In the genomic region with DNA sequence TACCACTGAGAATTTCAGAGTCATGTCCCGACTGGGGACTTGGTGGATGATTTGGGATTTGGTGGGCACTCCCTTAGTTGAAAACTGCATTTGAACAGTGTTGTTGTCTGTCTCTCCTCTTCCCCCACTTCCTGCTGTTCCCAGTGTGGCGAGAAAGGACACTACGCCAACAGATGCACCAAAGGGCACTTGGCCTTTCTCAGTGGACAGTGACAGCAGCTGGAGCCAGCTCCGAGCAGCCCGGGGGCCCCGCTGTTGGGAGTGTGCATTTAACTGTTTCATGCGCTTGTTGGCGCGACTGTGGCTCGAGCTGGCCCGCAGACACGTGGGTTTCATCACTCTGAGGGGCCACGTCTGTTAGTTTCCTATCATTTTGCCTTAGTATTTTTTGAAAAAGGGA, we compare ENCODE assay signal across 18 cellular contexts. TPM values are rescaled to one million over a fixed set of nuclear protein-coding genes. Genes with fewer than 3 reads are reported as not detected.
DNase-seq lines count a peak whose midpoint lies in the region; ATAC-seq and TF ChIP-seq lines count a peak whose summit lies in the region.
"Had no signal": no experiment of that assay in that cellular context is flagged by ENCODE, and none has a peak within 500 bp of the region (broad histone marks: within the 10 kb centered on the region; RNA-seq: fewer than 3 reads in every experiment).

No MANE protein-coding gene starts in this region.

- TF ChIP-seq POLR2A in GM19193 (IDR thresholded peaks at IDR 0.05; ENCODE audit: extremely low read depth, insufficient read depth, insufficient read length) (peak; percentile 9), esophagus muscularis mucosa (IDR thresholded peaks at IDR 0.05; ENCODE audit: low read depth) (no peak)

- no peak for TF ChIP-seq EP300 in esophagus muscularis mucosa (IDR thresholded peaks at IDR 0.05)

- no peaks in the 10 kb centered on the region for H3K9me3 Mint-ChIP-seq in activated T-cell treated with anti-CD3 and anti-CD28 coated beads, Interleukin-2, amount 50 U/mL, for 24 hours
- H3K9me3 Mint-ChIP-seq in stimulated activated naive B cell treated with anti-CD40 and anti-IgM and Interleukin-4, amounts not matched to agents 10 μg/mL and 1 μg/mL and 100 μg/mL, for 72 hours = no peaks in the 10 kb centered on the region
- no peaks in the 10 kb centered on the region for H3K9me3 Mint-ChIP-seq in activated naive CD8-positive, alpha-beta T cell treated with anti-CD3 and anti-CD28 coated beads, Interleukin-2, amount 50 U/mL, for 24 hours
- H3K9me3 Mint-ChIP-seq: CD8-positive, alpha-beta T cell had no signal

- peaks cover 53 to 97% (median 93%) of the 10 kb centered on the region in 4 donors for H3K36me3 ChIP-seq in esophagus muscularis mucosa

- no peak overlapping the region for H3K4me3 ChIP-seq in esophagus muscularis mucosa
- H3K4me3 ChIP-seq: SK-N-MC had no signal

- H3K4me3 Mint-ChIP-seq in activated T-cell treated with anti-CD3 and anti-CD28 coated beads, Interleukin-2, amount 50 U/mL, for 24 hours = no peak overlapping the region
- H3K4me3 Mint-ChIP-seq in stimulated activated naive B cell treated with anti-CD40 and anti-IgM and Interleukin-4, amounts not matched to agents 10 μg/mL and 1 μg/mL and 100 μg/mL, for 72 hours = no peak overlapping the region
- H3K4me3 Mint-ChIP-seq in activated naive CD8-positive, alpha-beta T cell treated with anti-CD3 and anti-CD28 coated beads, Interleukin-2, amount 50 U/mL, for 24 hours = no peak overlapping the region
- H3K4me3 Mint-ChIP-seq: CD8-positive, alpha-beta T cell had no signal

- DNase-seq in activated T-cell treated with anti-CD3 and anti-CD28 coated beads, Interleukin-2, amount 50 U/mL, for 24 hours = no peak
- no peak for DNase-seq in activated T-cell treated with anti-CD3 and anti-CD28 coated beads, Interleukin-2, amount 50 U/mL, for 1 hour
- DNase-seq in left lobe of liver (ENCODE audit: low spot score) (no peak), esophagus muscularis mucosa (ENCODE audit: extremely low spot score) (no peak)
- no peak for DNase-seq in stimulated activated naive B cell treated with anti-CD40 and anti-IgM and Interleukin-4, amounts not matched to agents 10 μg/mL and 1 μg/mL and 100 μg/mL, for 72 hours
- DNase-seq in activated naive CD8-positive, alpha-beta T cell treated with anti-CD3 and anti-CD28 coated beads, Interleukin-2, amount 50 U/mL, for 24 hours = no peak
- DNase-seq in stimulated activated CD4-positive, alpha-beta T cell treated with anti-CD3 and anti-CD28 coated beads, Interleukin-1b, Interleukin-23, amount 100 ng/mL, for 48 hours = no peak
- DNase-seq: CD8-positive, alpha-beta T cell; KBM-7; NCI-H1048; NCI-H1694; NCI-H2107; NCI-H345; NCI-H748 treated with DMSO at 0.1 percent for 48 hours; PC-3 had no signal

- peaks cover 24% of the 10 kb centered on the region for H3K4me1 Mint-ChIP-seq in activated T-cell treated with anti-CD3 and anti-CD28 coated beads, Interleukin-2, amount 50 U/mL, for 24 hours (ENCODE audit: low read depth)
- H3K4me1 Mint-ChIP-seq in stimulated activated naive B cell treated with anti-CD40 and anti-IgM and Interleukin-4, amounts not matched to agents 10 μg/mL and 1 μg/mL and 100 μg/mL, for 72 hours = peaks cover 16 to 27% of the 10 kb centered on the region in 2 donors
- H3K4me1 Mint-ChIP-seq in activated naive CD8-positive, alpha-beta T cell treated with anti-CD3 and anti-CD28 coated beads, Interleukin-2, amount 50 U/mL, for 24 hours = peaks cover 17% of the 10 kb centered on the region

- H3K27me3 Mint-ChIP-seq in activated T-cell treated with anti-CD3 and anti-CD28 coated beads, Interleukin-2, amount 50 U/mL, for 24 hours = no peaks in the 10 kb centered on the region
- no peaks in the 10 kb centered on the region for H3K27me3 Mint-ChIP-seq in stimulated activated naive B cell treated with anti-CD40 and anti-IgM and Interleukin-4, amounts not matched to agents 10 μg/mL and 1 μg/mL and 100 μg/mL, for 72 hours
- H3K27me3 Mint-ChIP-seq in activated naive CD8-positive, alpha-beta T cell treated with anti-CD3 and anti-CD28 coated beads, Interleukin-2, amount 50 U/mL, for 24 hours = no peaks in the 10 kb centered on the region

- H3K36me3 Mint-ChIP-seq in activated T-cell treated with anti-CD3 and anti-CD28 coated beads, Interleukin-2, amount 50 U/mL, for 24 hours (ENCODE audit: low read depth) = peaks cover 99% of the 10 kb centered on the region
- peaks cover 46 to 48% of the 10 kb centered on the region in 2 donors for H3K36me3 Mint-ChIP-seq in stimulated activated naive B cell treated with anti-CD40 and anti-IgM and Interleukin-4, amounts not matched to agents 10 μg/mL and 1 μg/mL and 100 μg/mL, for 72 hours
- H3K36me3 Mint-ChIP-seq in activated naive CD8-positive, alpha-beta T cell treated with anti-CD3 and anti-CD28 coated beads, Interleukin-2, amount 50 U/mL, for 24 hours (ENCODE audit: low read depth) = peaks cover 41% of the 10 kb centered on the region

- ATAC-seq in left lobe of liver = peak; percentile 38
- ATAC-seq in stimulated activated naive B cell treated with anti-CD40 and anti-IgM and Interleukin-4, amounts not matched to agents 10 μg/mL and 1 μg/mL and 100 μg/mL, for 72 hours (replicated peaks) = no peak
- no peak for ATAC-seq in activated naive CD8-positive, alpha-beta T cell treated with anti-CD3 and anti-CD28 coated beads, Interleukin-2, amount 50 U/mL, for 24 hours
- ATAC-seq: CD8-positive, alpha-beta T cell; PC-3 had no signal

- no peak for TF ChIP-seq CTCF in esophagus muscularis mucosa (IDR thresholded peaks at IDR 0.05)

- H3K27ac Mint-ChIP-seq in activated T-cell treated with anti-CD3 and anti-CD28 coated beads, Interleukin-2, amount 50 U/mL, for 24 hours = peak overlapping the region; percentile 74
- peak overlapping the region; percentile 69 for H3K27ac Mint-ChIP-seq in stimulated activated naive B cell treated with anti-CD40 and anti-IgM and Interleukin-4, amounts not matched to agents 10 μg/mL and 1 μg/mL and 100 μg/mL, for 72 hours
- H3K27ac Mint-ChIP-seq in activated naive CD8-positive, alpha-beta T cell treated with anti-CD3 and anti-CD28 coated beads, Interleukin-2, amount 50 U/mL, for 24 hours = no peak overlapping the region
- H3K27ac Mint-ChIP-seq: CD8-positive, alpha-beta T cell had no signal

- intact Hi-C loops in esophagus muscularis mucosa (cut with DNase I) = no loop called here

- H3K4me1 ChIP-seq in esophagus muscularis mucosa = peaks cover 17 to 27% (median 23%) of the 10 kb centered on the region in 4 donors

- no peak overlapping the region for H3K27ac ChIP-seq in esophagus muscularis mucosa (replicated peaks in 1 of 4)
- H3K27ac ChIP-seq: HL-60, SK-N-MC had no signal

- no peaks in the 10 kb centered on the region for H3K9me3 ChIP-seq in esophagus muscularis mucosa

- WGBS in esophagus muscularis mucosa = 61% methylated on average over 13 of the region's 13 CpGs

- H3K27me3 ChIP-seq in esophagus muscularis mucosa = no peaks in the 10 kb centered on the region

RNA-seq across cellular contexts. Expression of gene ATP5MF, which starts 9.7 kb away (rescaled TPM):
- total RNA-seq in left lobe of liver (130 TPM), esophagus muscularis mucosa (100 to 1,000 TPM; 487 to 697 (median 507) TPM)

RNA-seq across cellular contexts. Expression of gene ZNF789, which starts 16.4 kb away (rescaled TPM):
- total RNA-seq in left lobe of liver (5.2 TPM), esophagus muscularis mucosa (1 to 10 TPM; 2.5 to 6.2 (median 3.0) TPM)

RNA-seq across cellular contexts. Expression of gene CPSF4, which starts 17.5 kb away (rescaled TPM):
- total RNA-seq in left lobe of liver (14.4 TPM), esophagus muscularis mucosa (10 to 100 TPM; 19.1 to 25.3 (median 20.8) TPM)

RNA-seq across cellular contexts. Expression of gene PTCD1, which starts 17.7 kb away (rescaled TPM):
- total RNA-seq in left lobe of liver = 2.3 TPM
- total RNA-seq in esophagus muscularis mucosa = 10 to 100 TPM in 1 of 4 donors, 1 to 10 TPM in 3; 5.3 to 10.2 (median 7.6) TPM

RNA-seq across cellular contexts. Expression of gene ZNF394, which starts 43.8 kb away (rescaled TPM):
- 8.6 TPM for total RNA-seq in left lobe of liver
- 10 to 100 TPM; 26.6 to 37.9 (median 32.7) TPM for total RNA-seq in esophagus muscularis mucosa
